15 cellular contexts compared by ENCODE assay signal in genomic region chr22:29821790-29822130, GRCh38. TPM values are rescaled to one million over a fixed set of nuclear protein-coding genes. Genes with fewer than 3 reads are reported as not detected.
DNase-seq lines count a peak whose midpoint lies in the region; ATAC-seq and TF ChIP-seq lines count a peak whose summit lies in the region.
"Had no signal": no experiment of that assay in that cellular context is flagged by ENCODE, and none has a peak within 500 bp of the region (broad histone marks: within the 10 kb centered on the region; RNA-seq: fewer than 3 reads in every experiment).

No MANE protein-coding gene starts in this region.

- peak overlapping the region; percentile 87 for H3K27ac Mint-ChIP-seq in activated T-helper 2 cell treated with anti-CD3 and anti-CD28 coated beads, Interferon-gamma antibody, Interleukin-2, Interleukin-4, amounts not matched to agents 10 μg/mL and 5 μg/mL and 100 μg/mL, durations not matched to agents 14 hours and 24 hours and 36 hours
- H3K27ac Mint-ChIP-seq: T-helper 17 cell had no signal

- H3K27ac ChIP-seq in left ventricle myocardium inferior (replicated peaks) (peak overlapping the region; percentile 67), right lobe of liver (peak overlapping the region; percentile 28 to 41 (median 36)), upper lobe of left lung (peak overlapping the region; percentile 24 to 75 (median 66))
- H3K27ac ChIP-seq: vagina had no signal

- H3K9me3 ChIP-seq in left ventricle myocardium inferior (replicated peaks) (no peaks in the 10 kb centered on the region), right lobe of liver (no peaks in the 10 kb centered on the region), upper lobe of left lung (no peaks in the 10 kb centered on the region)
- H3K9me3 ChIP-seq: mucosa of descending colon, vagina had no signal

- WGBS in right lobe of liver (ENCODE audit: insufficient coverage, low coverage, low lambda C conversion rate, missing lambda C conversion rate) = 86% methylated on average over 2 of the region's 2 CpGs
- WGBS in upper lobe of left lung, 2 donors = 82 to 96% methylated on average over 2 of the region's 2 CpGs

- TF ChIP-seq CTCF in left ventricle myocardium inferior (IDR thresholded peaks at IDR 0.05; ENCODE audit: borderline replicate concordance) (no peak), right lobe of liver (IDR thresholded peaks at IDR 0.05) (no peak), upper lobe of left lung (IDR thresholded peaks at IDR 0.05) (no peak)

- peaks cover 62% of the 10 kb centered on the region for H3K36me3 Mint-ChIP-seq in activated T-helper 2 cell treated with anti-CD3 and anti-CD28 coated beads, Interferon-gamma antibody, Interleukin-2, Interleukin-4, amounts not matched to agents 10 μg/mL and 5 μg/mL and 100 μg/mL, durations not matched to agents 14 hours and 24 hours and 36 hours (ENCODE audit: low read depth)

- H3K4me1 ChIP-seq in left ventricle myocardium inferior (peaks cover 47% of the 10 kb centered on the region), right lobe of liver (peaks cover 0 to 43% (median 18%) of the 10 kb centered on the region in 4 donors), upper lobe of left lung (peaks cover 4 to 17% (median 9%) of the 10 kb centered on the region in 4 donors)

- TF ChIP-seq POLR2A in right lobe of liver (IDR thresholded peaks at IDR 0.05) = no peak
- no peak for TF ChIP-seq POLR2A in upper lobe of left lung (IDR thresholded peaks at IDR 0.05)

- H3K4me1 Mint-ChIP-seq in activated T-helper 2 cell treated with anti-CD3 and anti-CD28 coated beads, Interferon-gamma antibody, Interleukin-2, Interleukin-4, amounts not matched to agents 10 μg/mL and 5 μg/mL and 100 μg/mL, durations not matched to agents 14 hours and 24 hours and 36 hours (ENCODE audit: low read depth) = peaks cover 16% of the 10 kb centered on the region

- TF ChIP-seq EP300 in upper lobe of left lung (IDR thresholded peaks at IDR 0.05) = no peak

- intact Hi-C loops in left ventricle myocardium inferior (cut with micrococcal nuclease) (no loop called here), Right ventricle myocardium inferior (cut with DNase I) (no loop called here), right lobe of liver (cut with DNase I) (no loop called here)
- intact Hi-C loops in activated T-helper 2 cell treated with anti-CD3 and anti-CD28 coated beads, Interferon-gamma antibody, Interleukin-2, Interleukin-4, amounts not matched to agents 10 μg/mL and 5 μg/mL and 100 μg/mL, durations not matched to agents 14 hours and 24 hours and 36 hours (cut with micrococcal nuclease) = loop anchor here (10.0 kb wide), 2 partner anchors 183 to 263 kb away; partner anchors contain the start of gene HORMAD2

- no peak overlapping the region for H3K4me3 ChIP-seq in left ventricle myocardium inferior
- no peak overlapping the region for H3K4me3 ChIP-seq in right lobe of liver
- no peak overlapping the region for H3K4me3 ChIP-seq in upper lobe of left lung
- H3K4me3 ChIP-seq: mucosa of descending colon, vagina had no signal

- H3K36me3 ChIP-seq in left ventricle myocardium inferior (peaks cover 61% of the 10 kb centered on the region), right lobe of liver (peaks cover 0 to 30% (median 14%) of the 10 kb centered on the region in 4 donors), upper lobe of left lung (peaks cover 0 to 86% (median 45%) of the 10 kb centered on the region in 4 donors)

- H3K27me3 Mint-ChIP-seq in activated T-helper 2 cell treated with anti-CD3 and anti-CD28 coated beads, Interferon-gamma antibody, Interleukin-2, Interleukin-4, amounts not matched to agents 10 μg/mL and 5 μg/mL and 100 μg/mL, durations not matched to agents 14 hours and 24 hours and 36 hours (ENCODE audit: low read depth) = no peaks in the 10 kb centered on the region
- H3K27me3 Mint-ChIP-seq: stimulated activated memory B cell treated with anti-CD40 and anti-IgM and Interleukin-4, amounts not matched to agents 10 μg/mL and 1 μg/mL and 100 μg/mL, for 72 hours; T-helper 17 cell had no signal

- no peak for ATAC-seq in Right ventricle myocardium inferior
- no peak for ATAC-seq in right lobe of liver
- no peak for ATAC-seq in upper lobe of left lung (ENCODE audit: low FRiP score in 2 of 2)
- ATAC-seq in GM21367 (IDR thresholded peaks at IDR 0.05; ENCODE audit: unreplicated experiment) = no peak

- H3K27me3 ChIP-seq in left ventricle myocardium inferior (ENCODE audit: low read depth) (no peaks in the 10 kb centered on the region), right lobe of liver (no peaks in the 10 kb centered on the region), upper lobe of left lung (no peaks in the 10 kb centered on the region)
- H3K27me3 ChIP-seq: vagina had no signal

- H3K9me3 Mint-ChIP-seq in activated T-helper 2 cell treated with anti-CD3 and anti-CD28 coated beads, Interferon-gamma antibody, Interleukin-2, Interleukin-4, amounts not matched to agents 10 μg/mL and 5 μg/mL and 100 μg/mL, durations not matched to agents 14 hours and 24 hours and 36 hours = no peaks in the 10 kb centered on the region
- H3K9me3 Mint-ChIP-seq: H9; stimulated activated memory B cell treated with anti-CD40 and anti-IgM and Interleukin-4, amounts not matched to agents 10 μg/mL and 1 μg/mL and 100 μg/mL, for 72 hours had no signal

- H3K4me3 Mint-ChIP-seq in activated T-helper 2 cell treated with anti-CD3 and anti-CD28 coated beads, Interferon-gamma antibody, Interleukin-2, Interleukin-4, amounts not matched to agents 10 μg/mL and 5 μg/mL and 100 μg/mL, durations not matched to agents 14 hours and 24 hours and 36 hours (ENCODE audit: low read depth) = no peak overlapping the region
- H3K4me3 Mint-ChIP-seq: H9; stimulated activated memory B cell treated with anti-CD40 and anti-IgM and Interleukin-4, amounts not matched to agents 10 μg/mL and 1 μg/mL and 100 μg/mL, for 72 hours; T-helper 17 cell had no signal

- DNase-seq in left ventricle myocardium inferior (no peak), Right ventricle myocardium inferior (ENCODE audit: missing footprints) (no peak), right lobe of liver (no peak), upper lobe of left lung (no peak), activated gamma-delta T cell (lab: John Stamatoyannopoulos, UW) (no peak)
- DNase-seq in activated T-helper 2 cell treated with anti-CD3 and anti-CD28 coated beads, Interferon-gamma antibody, Interleukin-2, Interleukin-4, amounts not matched to agents 10 μg/mL and 5 μg/mL and 100 μg/mL, durations not matched to agents 14 hours and 24 hours and 36 hours (ENCODE audit: low spot score) = no peak
- DNase-seq in central memory CD4-positive, alpha-beta T cell = no peak
- DNase-seq: activated CD4-positive, CD25-positive, alpha-beta regulatory T cell; activated CD8-positive, alpha-beta memory T cell treated with anti-CD3 and anti-CD28 coated beads, Interleukin-2, amount 50 U/mL, for 4 hours; H9; T-helper 17 cell had no signal

RNA-seq across cellular contexts. Expression of gene ASCC2, which starts 16.3 kb away (rescaled TPM):
- 34.7 TPM for total RNA-seq in left ventricle myocardium inferior
- 33.8 TPM for total RNA-seq in Right ventricle myocardium inferior
- total RNA-seq in activated T-helper 2 cell treated with anti-CD3 and anti-CD28 coated beads, Interferon-gamma antibody, Interleukin-2, Interleukin-4, amounts not matched to agents 10 μg/mL and 5 μg/mL and 100 μg/mL, durations not matched to agents 14 hours and 24 hours and 36 hours = 69.8 and 74.9 TPM in 2 replicates
- total RNA-seq in right lobe of liver = 10 to 100 TPM; 41.2 to 56.1 (median 47.4) TPM
- total RNA-seq in upper lobe of left lung = 100 to 1,000 TPM in 1 of 6 donors, 10 to 100 TPM in 5; 42.3 to 129 (median 64.3) TPM

RNA-seq across cellular contexts. Expression of gene UQCR10, which starts 54.6 kb away (rescaled TPM):
- 403 TPM for total RNA-seq in left ventricle myocardium inferior
- 381 TPM for total RNA-seq in Right ventricle myocardium inferior
- 87.7 and 92.4 TPM in 2 replicates for total RNA-seq in activated T-helper 2 cell treated with anti-CD3 and anti-CD28 coated beads, Interferon-gamma antibody, Interleukin-2, Interleukin-4, amounts not matched to agents 10 μg/mL and 5 μg/mL and 100 μg/mL, durations not matched to agents 14 hours and 24 hours and 36 hours
- 10 to 100 TPM; 57.4 to 71.6 (median 64.0) TPM for total RNA-seq in right lobe of liver
- total RNA-seq in upper lobe of left lung = 100 to 1,000 TPM in 2 of 6 donors, 10 to 100 TPM in 4; 50.5 to 107 (median 78.2) TPM

RNA-seq across cellular contexts. Expression of gene ZMAT5, which starts 55.0 kb away (rescaled TPM):
- total RNA-seq in left ventricle myocardium inferior (20.6 TPM), Right ventricle myocardium inferior (21.7 TPM), right lobe of liver (10 to 100 TPM in 5 of 6 experiments, 1 to 10 TPM in 1; 8.9 to 20.5 (median 13.7) TPM), upper lobe of left lung (10 to 100 TPM in 5 of 6 donors, 1 to 10 TPM in 1; 9.4 to 24.4 (median 22.4) TPM)
- total RNA-seq in activated T-helper 2 cell treated with anti-CD3 and anti-CD28 coated beads, Interferon-gamma antibody, Interleukin-2, Interleukin-4, amounts not matched to agents 10 μg/mL and 5 μg/mL and 100 μg/mL, durations not matched to agents 14 hours and 24 hours and 36 hours = 26.0 and 26.9 TPM in 2 replicates
